ENCODE assay signal across 8 cellular contexts in the genomic region with DNA sequence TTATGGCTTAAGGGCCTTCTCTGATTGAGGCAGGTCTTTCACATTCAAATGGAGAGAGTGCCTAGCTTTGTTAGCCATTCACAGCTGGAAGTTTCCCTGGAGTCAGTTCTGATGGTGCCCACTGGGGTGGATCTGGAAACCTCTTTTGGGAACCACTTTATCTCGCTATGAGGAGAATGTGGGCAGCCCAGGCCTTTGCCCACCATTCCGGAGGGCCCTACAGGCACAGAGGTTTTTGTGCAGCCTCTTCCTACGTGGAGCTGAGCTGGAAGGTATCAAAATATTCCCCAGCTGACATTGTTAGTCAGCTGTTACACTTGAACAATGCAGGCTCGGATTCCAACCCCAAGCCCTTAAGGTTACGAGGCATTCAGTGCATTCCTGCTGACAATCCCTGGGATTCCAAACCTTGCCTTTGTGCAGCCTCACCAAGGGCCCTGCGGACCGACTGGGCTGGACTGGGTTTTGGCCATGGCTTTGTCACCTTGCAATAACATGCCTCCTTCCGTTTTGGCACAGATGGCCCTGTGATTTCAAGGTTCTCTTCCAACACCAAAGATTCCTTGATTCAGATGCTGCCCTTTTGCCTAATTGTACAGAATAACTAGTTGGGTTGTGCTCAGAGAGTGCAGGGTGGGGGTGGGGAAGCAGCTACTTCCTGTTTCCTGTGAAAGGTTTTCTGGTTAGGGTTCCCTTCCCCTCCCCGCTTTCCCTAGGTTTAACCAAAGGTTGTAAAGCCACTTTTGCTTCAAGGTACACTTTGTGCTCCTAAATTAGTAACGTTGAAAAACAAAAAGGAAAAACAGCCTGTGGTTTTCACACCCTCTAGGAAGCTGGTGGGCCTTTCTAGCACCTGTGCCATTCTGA. TPM values are rescaled to one million over a fixed set of nuclear protein-coding genes. Genes with fewer than 3 reads are reported as not detected.
DNase-seq lines count a peak whose midpoint lies in the region; ATAC-seq and TF ChIP-seq lines count a peak whose summit lies in the region.

No MANE protein-coding gene starts in this region.

- H3K9me3 ChIP-seq in mucosa of descending colon: no peaks in the 10 kb centered on the region

- H3K36me3 ChIP-seq in mucosa of descending colon (ENCODE audit: low read depth): no peaks in the 10 kb centered on the region
- H3K36me3 ChIP-seq in urinary bladder (ENCODE audit: insufficient read depth): peaks cover 2% of the 10 kb centered on the region

- TF ChIP-seq CTCF in HL-60 (IDR thresholded peaks at IDR 0.05; ENCODE audit: insufficient read depth, low read length) (no peak), mucosa of descending colon (IDR thresholded peaks at IDR 0.05) (no peak)

- 35% methylated on average over 10 of the region's 10 CpGs for WGBS in urinary bladder

- intact Hi-C loops in mucosa of descending colon (cut with DNase I, micrococcal nuclease): no loop called here

- peak; percentile 78 for ATAC-seq in mucosa of descending colon

- H3K27ac ChIP-seq in HL-60 (replicated peaks) (peak overlapping the region; percentile 52), epithelial cell of prostate (peak overlapping the region; percentile 86), urinary bladder (ENCODE audit: low read depth) (peak overlapping the region; percentile 68)

- no peaks in the 10 kb centered on the region for H3K27me3 ChIP-seq in HL-60 (ENCODE audit: insufficient read depth, poor library complexity, severe bottlenecking)

- H3K4me1 ChIP-seq in mucosa of descending colon (ENCODE audit: low read depth) (peaks cover 55% of the 10 kb centered on the region), urinary bladder (ENCODE audit: insufficient read depth) (peaks cover 1% of the 10 kb centered on the region)

- H3K4me3 ChIP-seq in HL-60 (replicated peaks; ENCODE audit: insufficient read depth, low read length) (no peak overlapping the region), mucosa of descending colon (no peak overlapping the region), urinary bladder (ENCODE audit: low read depth, low read length) (no peak overlapping the region)

- DNase-seq in AG08395 (ENCODE audit: low spot score): peak; percentile 55
- peak; percentile 21 to 68 for DNase-seq in HL-60 (ENCODE audit: low read depth in 1 of 2, low spot score in 1 of 2)
- DNase-seq in activated CD4-positive, alpha-beta T cell treated with anti-CD3 and anti-CD28 coated beads, Interleukin-2, amount 50 U/mL, for 4 hours: peak; percentile 21
- DNase-seq in epithelial cell of prostate (ENCODE audit: low read depth, low spot score): no peak
- DNase-seq in mucosa of descending colon: peak in 2 of 3 donors; percentile 59 to 77
- DNase-seq in GM19240 (ENCODE audit: insufficient read length, low spot score): no peak
- no peak for DNase-seq in occipital lobe (lab: John Stamatoyannopoulos, UW)

RNA-seq across cellular contexts. Expression of a gene that starts 27.1 kb away (rescaled TPM):
- total RNA-seq in mucosa of descending colon: 100 to 1,000 TPM in 1 of 3 donors, 10 to 100 TPM in 2; 41.7 to 133 (median 66.4) TPM
- total RNA-seq in urinary bladder: 81.4 TPM
- polyA plus RNA-seq in urinary bladder: 115 TPM
- 76.3 TPM for total RNA-seq in occipital lobe

RNA-seq across cellular contexts. Expression of a gene that starts 44.1 kb away (rescaled TPM):
- total RNA-seq in mucosa of descending colon: 10 to 100 TPM; 44.4 to 53.4 (median 52.8) TPM
- 10.7 TPM for total RNA-seq in urinary bladder
- polyA plus RNA-seq in urinary bladder: 15.2 TPM
- 11.2 TPM for total RNA-seq in occipital lobe

Comparison
In these comparisons a context has a peak if more than half of its experiments do, and no peak if none do; other contexts are left out.
1. DNase-seq: peak in AG08395 (single experiment), HL-60 (2 of 2), activated CD4-positive, alpha-beta T cell treated with anti-CD3 and anti-CD28 coated beads, Interleukin-2, amount 50 U/mL, for 4 hours (2 of 2) and mucosa of descending colon (2 of 3); none in epithelial cell of prostate (single experiment), GM19240 (single experiment) and occipital lobe (single experiment).
2. Peak in every context shown above with its lines, with median percentiles within 50 percentile points of each other: H3K27ac ChIP-seq.